Comparison of ENCODE assay signal across 1 cellular context in the genomic region with DNA sequence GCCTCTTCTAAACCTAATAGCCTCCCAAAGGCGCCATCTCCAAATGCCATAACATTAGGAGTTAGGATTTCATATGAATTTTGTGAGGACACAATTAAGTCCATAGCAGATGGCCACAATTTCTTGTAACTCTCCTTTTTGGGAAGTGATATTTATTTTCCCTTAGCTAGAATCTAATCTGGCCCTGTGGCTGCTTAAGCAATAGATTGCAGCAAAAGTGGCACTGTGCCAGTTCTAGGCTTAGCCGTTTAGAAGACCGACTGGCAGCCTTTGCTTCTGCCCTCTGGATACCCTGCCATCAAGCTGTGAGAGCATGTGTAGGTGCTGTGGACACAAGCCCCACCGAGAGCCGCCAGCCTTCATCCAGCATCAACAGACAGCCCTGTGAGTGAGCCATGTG.
TF ChIP-seq lines count a peak whose summit lies in the region.

No MANE protein-coding gene starts in this region.

TF ChIP-seq in K562, 482 proteins besides CTCF, POLR2A, EP300 and RAD21:
- no peak for TF ChIP-seq DNMT1 (IDR thresholded peaks at IDR 0.05)
- no peak for TF ChIP-seq ZNF124 (CRISPR knock-in tag; IDR thresholded peaks at IDR 0.05)
- TF ChIP-seq CEBPG (CRISPR knock-in tag; IDR thresholded peaks at IDR 0.05), result no peak
- 0 out of 4 replicates have a peak, but pooled peaks of 1 of the 2 experiments have one; percentile 13 for TF ChIP-seq CEBPG (tag; conservative IDR thresholded peaks at IDR 0.05 in 1 of 2, IDR thresholded peaks at IDR 0.05 in 1 of 2)
- TF ChIP-seq, protein P1, sequence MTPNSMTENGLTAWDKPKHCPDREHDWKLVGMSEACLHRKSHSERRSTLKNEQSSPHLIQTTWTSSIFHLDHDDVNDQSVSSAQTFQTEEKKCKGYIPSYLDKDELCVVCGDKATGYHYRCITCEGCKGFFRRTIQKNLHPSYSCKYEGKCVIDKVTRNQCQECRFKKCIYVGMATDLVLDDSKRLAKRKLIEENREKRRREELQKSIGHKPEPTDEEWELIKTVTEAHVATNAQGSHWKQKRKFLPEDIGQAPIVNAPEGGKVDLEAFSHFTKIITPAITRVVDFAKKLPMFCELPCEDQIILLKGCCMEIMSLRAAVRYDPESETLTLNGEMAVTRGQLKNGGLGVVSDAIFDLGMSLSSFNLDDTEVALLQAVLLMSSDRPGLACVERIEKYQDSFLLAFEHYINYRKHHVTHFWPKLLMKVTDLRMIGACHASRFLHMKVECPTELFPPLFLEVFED (CRISPR knock-in tag; conservative IDR thresholded peaks at IDR 0.05), result no peak
- TF ChIP-seq NFIX (CRISPR knock-in tag; IDR thresholded peaks at IDR 0.05; ENCODE audit: low read depth), result peak; percentile 33; the same call in 1 of the 2 replicates
- TF ChIP-seq NFIC (IDR thresholded peaks at IDR 0.05), result peak; percentile 82
TF ChIP-seq in K562: peak in this region for 3.
